Comparison of ENCODE assay signal across 1 cellular context in genomic region chr9:132367613-132368305, GRCh38.
TF ChIP-seq lines count a peak whose summit lies in the region.

No MANE protein-coding gene starts in this region.

TF ChIP-seq in HepG2, 621 proteins besides CTCF, POLR2A, EP300 and RAD21:
- TF ChIP-seq ZNF101 (CRISPR knock-in tag; IDR thresholded peaks at IDR 0.05; ENCODE audit: borderline replicate concordance, low read depth) (no peak), RFXANK (CRISPR knock-in tag; IDR thresholded peaks at IDR 0.05) (no peak), ZSCAN20 (CRISPR knock-in tag; IDR thresholded peaks at IDR 0.05; ENCODE audit: borderline replicate concordance) (no peak), KDM2A (CRISPR knock-in tag; IDR thresholded peaks at IDR 0.05; ENCODE audit: borderline replicate concordance, low read depth) (no peak), HOXA5 (CRISPR knock-in tag; IDR thresholded peaks at IDR 0.05) (no peak), ZNF713 (CRISPR knock-in tag; IDR thresholded peaks at IDR 0.05) (no peak), SRF (IDR thresholded peaks at IDR 0.05; ENCODE audit: low read depth, low read length) (no peak), ERF (CRISPR knock-in tag; IDR thresholded peaks at IDR 0.05) (no peak), ZNF354B (CRISPR knock-in tag; IDR thresholded peaks at IDR 0.05) (no peak), CEBPZ (IDR thresholded peaks at IDR 0.05; ENCODE audit: low read length) (no peak), POLR2G (IDR thresholded peaks at IDR 0.05; ENCODE audit: low read depth, low read length) (no peak), ZKSCAN8 (CRISPR knock-in tag; IDR thresholded peaks at IDR 0.05; ENCODE audit: borderline replicate concordance) (no peak), ZNF883 (CRISPR knock-in tag; IDR thresholded peaks at IDR 0.05; ENCODE audit: not compliant biosample characterization) (no peak), CC2D1A (CRISPR knock-in tag; IDR thresholded peaks at IDR 0.05) (no peak)
